8 cellular contexts compared by ENCODE assay signal in genomic region chr1:205321109-205321958, GRCh38. TPM values are rescaled to one million over a fixed set of nuclear protein-coding genes. Genes with fewer than 3 reads are reported as not detected.
DNase-seq lines count a peak whose midpoint lies in the region; ATAC-seq and TF ChIP-seq lines count a peak whose summit lies in the region.

TSS of gene NUAK2 (minus strand) at chr1:205321745. CDS start at chr1:205321628, 117 bp downstream.

- ATAC-seq in HG02588 (IDR thresholded peaks at IDR 0.05; ENCODE audit: unreplicated experiment) = peak; percentile 67
- peak; percentile 83 for ATAC-seq in left lung
- no peak for ATAC-seq in HG03354 (IDR thresholded peaks at IDR 0.05; ENCODE audit: poor library complexity, severe bottlenecking, unreplicated experiment)

- intact Hi-C loops in activated CD4-positive, alpha-beta memory T cell treated with anti-CD3 and anti-CD28 coated beads for 36 hours (cut with micrococcal nuclease) = loop anchor here (1.0 kb wide), 2 partner anchors 36 to 48 kb away; no protein-coding TSS in a partner anchor
- intact Hi-C loops in left lung (cut with DNase I) = loop anchor here in 1 of 2 donors (5.0 kb wide), 1 partner anchor 49 kb away; no protein-coding TSS in a partner anchor

- no peak within 1 kb of the TSS for H3K27ac ChIP-seq in BLaER1
- H3K27ac ChIP-seq in left lung = peak within 1 kb of the TSS; percentile 82 to 94

- peaks cover 61% of the 10 kb centered on the region for H3K4me1 Mint-ChIP-seq in activated CD4-positive, alpha-beta memory T cell treated with anti-CD3 and anti-CD28 coated beads for 36 hours (ENCODE audit: low read depth)

- H3K27me3 ChIP-seq in BLaER1 (peaks cover 69% of the 10 kb centered on the region), left lung (no peaks in the 10 kb centered on the region)

- H3K4me3 Mint-ChIP-seq in activated CD4-positive, alpha-beta memory T cell treated with anti-CD3 and anti-CD28 coated beads for 36 hours = peak within 1 kb of the TSS; percentile 88

- H3K27me3 Mint-ChIP-seq in activated CD4-positive, alpha-beta memory T cell treated with anti-CD3 and anti-CD28 coated beads for 36 hours = peaks cover 2% of the 10 kb centered on the region

- no peaks in the 10 kb centered on the region for H3K36me3 Mint-ChIP-seq in activated CD4-positive, alpha-beta memory T cell treated with anti-CD3 and anti-CD28 coated beads for 36 hours

- H3K9ac ChIP-seq in BLaER1 = no peak within 1 kb of the TSS

- peaks cover 14% of the 10 kb centered on the region for H3K4me1 ChIP-seq in BLaER1
- peaks cover 11 to 57% of the 10 kb centered on the region in 2 donors for H3K4me1 ChIP-seq in left lung

- H3K9me3 ChIP-seq in BLaER1 (peaks cover 9% of the 10 kb centered on the region; the same call in 1 of the 2 replicates), left lung (no peaks in the 10 kb centered on the region)

- peaks cover 34% of the 10 kb centered on the region; the same call in 1 of the 2 replicates for H4K20me1 ChIP-seq in BLaER1

- H3K4me2 ChIP-seq in BLaER1 = peak within 1 kb of the TSS; percentile 87

- peak within 1 kb of the TSS; percentile 72 for H3K27ac Mint-ChIP-seq in activated CD4-positive, alpha-beta memory T cell treated with anti-CD3 and anti-CD28 coated beads for 36 hours

- CTCF ChIA-PET in activated CD4-positive, alpha-beta memory T cell treated with anti-CD3 and anti-CD28 coated beads for 36 hours (lab: Charles Lee) = interaction anchor here (0.6 to 28.8 kb wide), 9 partner anchors 9 to 204 kb away, joined by 3 to 1370 read pairs (median 6); no protein-coding TSS in a partner anchor

- TF ChIP-seq CTCF in left lung (IDR thresholded peaks at IDR 0.05) = peak in 1 of 2 donors; percentile 9

- H3K36me3 ChIP-seq in BLaER1 (no peaks in the 10 kb centered on the region), left lung (no peaks in the 10 kb centered on the region)

- POLR2A ChIA-PET in activated CD4-positive, alpha-beta memory T cell treated with anti-CD3 and anti-CD28 coated beads for 36 hours (lab: Charles Lee) = interaction anchor here (0.7 to 3.2 kb wide), 6 partner anchors 32 to 83 kb away, joined by 3 to 24 read pairs (median 4); no protein-coding TSS in a partner anchor

- H3K9me3 Mint-ChIP-seq in activated CD4-positive, alpha-beta memory T cell treated with anti-CD3 and anti-CD28 coated beads for 36 hours = no peaks in the 10 kb centered on the region

- peak within 1 kb of the TSS; percentile 62 for H3K4me3 ChIP-seq in BLaER1
- H3K4me3 ChIP-seq in left lung = peak within 1 kb of the TSS; percentile 81 to 92

- DNase-seq in NCI-H524 treated with DMSO at 0.1 percent for 48 hours (lab: John Stamatoyannopoulos, UW) (peak; percentile 24), dermis microvascular lymphatic vessel endothelial cell (ENCODE audit: low read depth in 2 of 2) (peak; percentile 79 to 93), left lung (peak; percentile 93 to 98)
- DNase-seq in activated CD4-positive, alpha-beta memory T cell treated with anti-CD3 and anti-CD28 coated beads for 36 hours = peak; percentile 89
- DNase-seq in stimulated activated CD4-positive, alpha-beta T cell treated with anti-CD3 and anti-CD28 coated beads, Interleukin-2, amount 100 ng/mL, for 24 hours = peak; percentile 88 to 90

RNA-seq across cellular contexts. Expression of gene NUAK2, which starts in this region (rescaled TPM):
- total RNA-seq in activated CD4-positive, alpha-beta memory T cell treated with anti-CD3 and anti-CD28 coated beads for 36 hours = 1 to 10 TPM; 4.4 to 4.5 TPM
- total RNA-seq in dermis microvascular lymphatic vessel endothelial cell = 3.1 and 3.5 TPM in 2 replicates
- total RNA-seq in left lung = 10 to 100 TPM; 10.3 to 12.3 TPM

Comparison
In these comparisons a context has a peak if more than half of its experiments do, and no peak if none do; other contexts are left out.
1. DNase-seq: peak in every context shown above with its lines; median percentile 96 in left lung; 89 in activated CD4-positive, alpha-beta memory T cell treated with anti-CD3 and anti-CD28 coated beads for 36 hours; 89 in stimulated activated CD4-positive, alpha-beta T cell treated with anti-CD3 and anti-CD28 coated beads, Interleukin-2, amount 100 ng/mL, for 24 hours; 86 in dermis microvascular lymphatic vessel endothelial cell; 24 in NCI-H524 treated with DMSO at 0.1 percent for 48 hours.